Comparison of ENCODE assay signal across 9 cellular contexts in genomic region chr16:51150894-51151320, GRCh38.
DNase-seq lines count a peak whose midpoint lies in the region; ATAC-seq and TF ChIP-seq lines count a peak whose summit lies in the region.
"Had no signal": no experiment of that assay in that cellular context is flagged by ENCODE, and none has a peak within 500 bp of the region (broad histone marks: within the 10 kb centered on the region; RNA-seq: fewer than 3 reads in every experiment).

Gene SALL1 (minus strand): TSS chr16:51151270. CDS start chr16:51151241, 29 bp downstream.

- no peak within 1 kb of the TSS for H3K27ac ChIP-seq in RWPE1

- DNase-seq in EH (ENCODE audit: low read depth) (peak; percentile 32), retinal pigment epithelial cell (ENCODE audit: low read depth) (no peak), SIG-M5 (lab: John Stamatoyannopoulos, UW) (no peak), RWPE1 (ENCODE audit: low spot score) (no peak), HUDEP-2 (lab: John Stamatoyannopoulos, UW; ENCODE audit: unreplicated experiment in 76 of 76) (no peak)
- DNase-seq: activated naive CD8-positive, alpha-beta T cell treated with anti-CD3 and anti-CD28 coated beads, Interleukin-2, amount 10 ng/mL, durations not matched to agents 7 days and 5 days had no signal

- ATAC-seq in GM21576 (IDR thresholded peaks at IDR 0.05; ENCODE audit: unreplicated experiment) = no peak

- H3K4me3 ChIP-seq in WI38 (ENCODE audit: low read depth, low read length) (peak within 1 kb of the TSS; percentile 92), iPS-11a (ENCODE audit: low read depth, low read length) (peak within 1 kb of the TSS; percentile 88), retinal pigment epithelial cell (ENCODE audit: low read length) (peak within 1 kb of the TSS; percentile 57)

- no peak for TF ChIP-seq CTCF in WI38 (IDR thresholded peaks at IDR 0.05; ENCODE audit: low read depth, low read length)
- TF ChIP-seq CTCF in retinal pigment epithelial cell (conservative IDR thresholded peaks at IDR 0.05; ENCODE audit: low read depth, low read length) = no peak
- no peak for TF ChIP-seq CTCF in RWPE1 (conservative IDR thresholded peaks at IDR 0.05; ENCODE audit: low read depth)

- CTCF ChIA-PET in RWPE1 (lab: Yijun Ruan, JAX) = interaction anchor here (0.7 kb wide), 1 partner anchor 632 kb away, joined by 5 read pairs; no protein-coding TSS in a partner anchor

- POLR2A ChIA-PET in RWPE1 (lab: Yijun Ruan, JAX; ENCODE audit: low non-redundant PET) = no interaction called here
